Comparison of ENCODE assay signal across 8 cellular contexts in genomic region chr2:178891265-178891958, GRCh38.
DNase-seq lines count a peak whose midpoint lies in the region; ATAC-seq and TF ChIP-seq lines count a peak whose summit lies in the region.

No MANE protein-coding gene starts in this region.

- H4K20me1 ChIP-seq in KMS-11 (ENCODE audit: insufficient read depth) = no peaks in the 10 kb centered on the region

- TF ChIP-seq CTCF in KMS-11 (conservative IDR thresholded peaks at IDR 0.05; ENCODE audit: low read depth, low read length) = peak; percentile 99
- peak; percentile 98 for TF ChIP-seq CTCF in glutamatergic neuron (IDR thresholded peaks at IDR 0.05; ENCODE audit: partially characterized antibody, unreplicated experiment)

- DNase-seq in Daoy (ENCODE audit: low read depth) = peak; percentile 41
- DNase-seq in SJCRH30 = peak; percentile 72 to 90
- DNase-seq in activated naive CD4-positive, alpha-beta T cell treated with anti-CD3 and anti-CD28 coated beads for 36 hours = peak; percentile 82
- DNase-seq in glutamatergic neuron = peak; percentile 60
- DNase-seq in pulmonary artery endothelial cell (ENCODE audit: low read depth, low spot score) = peak; percentile 40

- peak overlapping the region; percentile 44; the same call in 1 of the 2 replicates for H3K4me2 ChIP-seq in KMS-11

- H3K27me3 ChIP-seq in KMS-11 (ENCODE audit: insufficient read depth, low read depth) (no peaks in the 10 kb centered on the region), SJCRH30 (no peaks in the 10 kb centered on the region)

- no peaks in the 10 kb centered on the region for H3K79me2 ChIP-seq in KMS-11 (ENCODE audit: insufficient read depth, low read depth)

- H3K4me1 Mint-ChIP-seq in activated naive CD4-positive, alpha-beta T cell treated with anti-CD3 and anti-CD28 coated beads for 36 hours (ENCODE audit: low read depth) = peaks cover 9% of the 10 kb centered on the region
- peaks cover 41% of the 10 kb centered on the region for H3K4me1 Mint-ChIP-seq in glutamatergic neuron (ENCODE audit: low read depth, unreplicated experiment)

- no peak overlapping the region for H3K27ac ChIP-seq in KMS-11
- no peak overlapping the region for H3K27ac ChIP-seq in SJCRH30

- H3K4me3 ChIP-seq in KMS-11 (IDR thresholded peaks at IDR 0.05; ENCODE audit: insufficient read depth, low read depth, low read length) (no peak overlapping the region), SJCRH30 (no peak overlapping the region)

- H3K36me3 ChIP-seq in KMS-11 (ENCODE audit: insufficient read depth) (no peaks in the 10 kb centered on the region), SJCRH30 (no peaks in the 10 kb centered on the region)

- H3K4me3 Mint-ChIP-seq in activated naive CD4-positive, alpha-beta T cell treated with anti-CD3 and anti-CD28 coated beads for 36 hours = no peak overlapping the region
- no peak overlapping the region for H3K4me3 Mint-ChIP-seq in glutamatergic neuron (ENCODE audit: unreplicated experiment)

- ATAC-seq in GM21528 (IDR thresholded peaks at IDR 0.05; ENCODE audit: low FRiP score, unreplicated experiment) (peak; percentile 90), HG03469 (IDR thresholded peaks at IDR 0.05; ENCODE audit: unreplicated experiment) (no peak)

- H3K9me3 ChIP-seq in SJCRH30 (replicated peaks) = no peaks in the 10 kb centered on the region

- H3K36me3 Mint-ChIP-seq in activated naive CD4-positive, alpha-beta T cell treated with anti-CD3 and anti-CD28 coated beads for 36 hours (ENCODE audit: low read depth) = no peaks in the 10 kb centered on the region
- H3K36me3 Mint-ChIP-seq in glutamatergic neuron (ENCODE audit: unreplicated experiment) = no peaks in the 10 kb centered on the region

- H3K27me3 Mint-ChIP-seq in activated naive CD4-positive, alpha-beta T cell treated with anti-CD3 and anti-CD28 coated beads for 36 hours (ENCODE audit: low read depth) = no peaks in the 10 kb centered on the region
- peaks cover 1% of the 10 kb centered on the region for H3K27me3 Mint-ChIP-seq in glutamatergic neuron (ENCODE audit: unreplicated experiment)

- H3K9me3 Mint-ChIP-seq in activated naive CD4-positive, alpha-beta T cell treated with anti-CD3 and anti-CD28 coated beads for 36 hours = no peaks in the 10 kb centered on the region
- no peaks in the 10 kb centered on the region for H3K9me3 Mint-ChIP-seq in glutamatergic neuron (ENCODE audit: unreplicated experiment)

- H2AFZ ChIP-seq in KMS-11 (ENCODE audit: low read depth) = peak overlapping the region; percentile 42

- CTCF ChIA-PET in activated naive CD4-positive, alpha-beta T cell treated with anti-CD3 and anti-CD28 coated beads for 36 hours (lab: Charles Lee) = interaction anchor here (0.7 to 5.9 kb wide), 14 partner anchors 8 to 238 kb away, joined by 3 to 34 read pairs (median 5); no protein-coding TSS in a partner anchor

- H3K4me1 ChIP-seq in KMS-11 (ENCODE audit: low read depth, poor library complexity, severe bottlenecking) (peaks cover 10% of the 10 kb centered on the region), SJCRH30 (peaks cover 7% of the 10 kb centered on the region; the same call in 1 of the 2 replicates)

- intact Hi-C loops in activated naive CD4-positive, alpha-beta T cell treated with anti-CD3 and anti-CD28 coated beads for 36 hours (cut with micrococcal nuclease) = loop anchor here (1.0 to 5.0 kb wide), 8 partner anchors 23 to 859 kb away; no protein-coding TSS in a partner anchor

- no peak overlapping the region for H3K9ac ChIP-seq in KMS-11

- H3K27ac Mint-ChIP-seq in activated naive CD4-positive, alpha-beta T cell treated with anti-CD3 and anti-CD28 coated beads for 36 hours = no peak overlapping the region
- peak overlapping the region; percentile 9 for H3K27ac Mint-ChIP-seq in glutamatergic neuron (ENCODE audit: unreplicated experiment)
